22 cellular contexts compared by ENCODE assay signal in the genomic region with DNA sequence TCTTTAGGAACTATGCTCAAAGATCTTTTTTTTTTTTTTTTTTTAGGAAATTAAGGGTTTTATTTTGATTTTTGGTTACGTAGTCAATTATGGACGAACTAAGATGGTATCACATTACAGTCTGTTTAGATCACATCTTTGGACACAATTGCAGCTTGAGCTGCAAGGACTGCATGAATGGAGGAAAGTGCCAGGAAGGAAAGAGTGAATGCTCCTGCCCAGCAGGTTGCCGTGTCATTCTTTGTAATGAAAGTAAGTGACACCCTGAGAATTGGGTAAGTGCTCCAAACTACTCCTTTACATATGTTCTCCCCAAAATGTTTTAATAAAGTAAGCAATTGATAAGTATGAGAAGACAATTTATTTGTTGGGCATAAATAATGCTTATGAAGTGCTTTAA.
DNase-seq lines count a peak whose midpoint lies in the region; ATAC-seq and TF ChIP-seq lines count a peak whose summit lies in the region.
"Had no signal": no experiment of that assay in that cellular context is flagged by ENCODE, and none has a peak within 500 bp of the region (broad histone marks: within the 10 kb centered on the region; RNA-seq: fewer than 3 reads in every experiment).

No MANE protein-coding gene starts in this region.

- no peak for ATAC-seq in HG02763 (IDR thresholded peaks at IDR 0.05; ENCODE audit: unreplicated experiment)
- ATAC-seq: A549, foreskin keratinocyte, HCT116 had no signal

- no TSS peak for BruUV-seq in A673 (replicated peaks; lab: Mats Ljungman, UMichigan)

- H3K4me1 ChIP-seq in A673 (ENCODE audit: insufficient read depth, low read length, poor library complexity, severe bottlenecking) (no peaks in the 10 kb centered on the region), adipocyte (ENCODE audit: control insufficient read depth, insufficient read depth, low read length) (no peaks in the 10 kb centered on the region), iPS-18a (ENCODE audit: control insufficient read depth, low read depth, low read length) (peaks cover 62% of the 10 kb centered on the region)
- H3K4me1 ChIP-seq: A549, foreskin keratinocyte, parathyroid adenoma, transverse colon had no signal

- H3K4me1 Mint-ChIP-seq in CD14-positive monocyte, result no peaks in the 10 kb centered on the region
- H3K4me1 Mint-ChIP-seq: activated CD4-positive, alpha-beta T cell treated with anti-CD3 and anti-CD28 coated beads, Interleukin-2, amount 10 ng/mL, durations not matched to agents 7 days and 5 days had no signal

- peak; percentile 60 for DNase-seq in A673 (ENCODE audit: low spot score)
- DNase-seq in NCI-H1105 treated with DMSO at 0.1 percent for 48 hours (lab: John Stamatoyannopoulos, UW), result peak; percentile 41
- peak; percentile 26 for DNase-seq in adipocyte (ENCODE audit: low read depth)
- no peak for DNase-seq in mucosa of gallbladder (ENCODE audit: low spot score)
- no peak for DNase-seq in CD14-positive monocyte (ENCODE audit: low spot score)
- DNase-seq in activated CD8-positive, alpha-beta memory T cell treated with anti-CD3 and anti-CD28 coated beads, Interleukin-2, amount 50 U/mL, for 48 hours, result no peak
- DNase-seq: activated CD4-positive, alpha-beta T cell treated with anti-CD3 and anti-CD28 coated beads, Interleukin-2, amount 10 ng/mL, durations not matched to agents 7 days and 5 days; activated naive CD4-positive, alpha-beta T cell treated with Interleukin-2 at 50 U/mL for 16 hours; aorta; DND-41; foreskin keratinocyte; NCI-H1092 treated with DMSO at 0.1 percent for 48 hours; Right ventricle myocardium superior; stimulated activated CD4-positive, alpha-beta T cell treated with anti-CD3 and anti-CD28 coated beads, Interleukin-1b, Interleukin-23, amount 100 ng/mL, for 48 hours; transverse colon had no signal

- H3K4me3 ChIP-seq in A673 (ENCODE audit: low read depth, low read length, poor library complexity, severe bottlenecking) (no peak overlapping the region), adipocyte (ENCODE audit: low read length) (no peak overlapping the region), iPS-18a (ENCODE audit: low read length) (no peak overlapping the region)
- H3K4me3 ChIP-seq: A549, transverse colon had no signal

- H3K27ac ChIP-seq in A673 (ENCODE audit: low read depth, low read length, poor library complexity, severe bottlenecking) (no peak overlapping the region), iPS-18a (ENCODE audit: low read length) (peak overlapping the region; percentile 25)
- H3K27ac ChIP-seq: A549, C4-2B, foreskin keratinocyte, parathyroid adenoma, transverse colon had no signal

- CTCF ChIA-PET in A673 (lab: Charles Lee), result interaction anchor here (0.6 kb wide), 1 partner anchor 202 kb away, joined by 10 read pairs; no protein-coding TSS in a partner anchor

- TF ChIP-seq CTCF in A673 (conservative IDR thresholded peaks at IDR 0.05; ENCODE audit: low read depth, low read length), result no peak
- TF ChIP-seq CTCF in CD14-positive monocyte (IDR thresholded peaks at IDR 0.05), result no peak

- no peaks in the 10 kb centered on the region for H3K27me3 Mint-ChIP-seq in CD14-positive monocyte (ENCODE audit: low read depth in 3 of 3)
- H3K27me3 Mint-ChIP-seq: activated CD4-positive, alpha-beta T cell treated with anti-CD3 and anti-CD28 coated beads, Interleukin-2, amount 10 ng/mL, durations not matched to agents 7 days and 5 days; stimulated activated naive CD8-positive, alpha-beta T cell treated with anti-CD3 and anti-CD28 coated beads, Interleukin-15, Interleukin-2, amounts not matched to agents 100 ng/mL and 50 ng/mL, for 24 hours had no signal

- H3K36me3 ChIP-seq in A673 (ENCODE audit: insufficient read depth, low read length, poor library complexity, severe bottlenecking), result no peaks in the 10 kb centered on the region
- no peaks in the 10 kb centered on the region for H3K36me3 ChIP-seq in adipocyte (ENCODE audit: control insufficient read depth, insufficient read depth, low read length, severe bottlenecking)
- H3K36me3 ChIP-seq in iPS-18a (ENCODE audit: control insufficient read depth, low read depth, low read length), result no peaks in the 10 kb centered on the region
- H3K36me3 ChIP-seq: transverse colon had no signal

- no peaks in the 10 kb centered on the region for H3K36me3 Mint-ChIP-seq in CD14-positive monocyte

- H3K27me3 ChIP-seq in A673 (replicated peaks; ENCODE audit: insufficient read depth, low read depth, low read length, poor library complexity) (no peaks in the 10 kb centered on the region), adipocyte (replicated peaks; ENCODE audit: control insufficient read depth, insufficient read depth, low read length) (no peaks in the 10 kb centered on the region), iPS-18a (ENCODE audit: control insufficient read depth, insufficient read depth, low read length) (no peaks in the 10 kb centered on the region)
- H3K27me3 ChIP-seq: foreskin keratinocyte, transverse colon had no signal

- H3K9ac ChIP-seq in adipocyte (ENCODE audit: low read length), result no peak overlapping the region
- no peak overlapping the region for H3K9ac ChIP-seq in iPS-18a (ENCODE audit: low read length)
- H3K9ac ChIP-seq: parathyroid adenoma had no signal

- POLR2A ChIA-PET in A673 (lab: Charles Lee; ENCODE audit: low non-redundant PET), result no interaction called here

- intact Hi-C loops in A673 (cut with micrococcal nuclease; ENCODE audit: unreplicated experiment) (no loop called here), CD14-positive monocyte (cut with micrococcal nuclease) (no loop called here)

- H3K9me3 Mint-ChIP-seq in CD14-positive monocyte, result peaks cover 0 to 3% (median 1%) of the 10 kb centered on the region in 7 donors
- H3K9me3 Mint-ChIP-seq: activated CD4-positive, alpha-beta T cell treated with anti-CD3 and anti-CD28 coated beads, Interleukin-2, amount 10 ng/mL, durations not matched to agents 7 days and 5 days; stimulated activated naive CD8-positive, alpha-beta T cell treated with anti-CD3 and anti-CD28 coated beads, Interleukin-15, Interleukin-2, amounts not matched to agents 100 ng/mL and 50 ng/mL, for 24 hours had no signal

- no peak overlapping the region for H3K4me3 Mint-ChIP-seq in CD14-positive monocyte
- H3K4me3 Mint-ChIP-seq: activated CD4-positive, alpha-beta T cell treated with anti-CD3 and anti-CD28 coated beads, Interleukin-2, amount 10 ng/mL, durations not matched to agents 7 days and 5 days; stimulated activated naive CD8-positive, alpha-beta T cell treated with anti-CD3 and anti-CD28 coated beads, Interleukin-15, Interleukin-2, amounts not matched to agents 100 ng/mL and 50 ng/mL, for 24 hours had no signal

- no peaks in the 10 kb centered on the region for H3K9me3 ChIP-seq in A673 (ENCODE audit: low read depth, low read length, poor library complexity, severe bottlenecking)
- no peaks in the 10 kb centered on the region for H3K9me3 ChIP-seq in adipocyte (ENCODE audit: control insufficient read depth, low read length)
- no peaks in the 10 kb centered on the region for H3K9me3 ChIP-seq in iPS-18a (ENCODE audit: control insufficient read depth, low read depth, low read length)
- H3K9me3 ChIP-seq: A549, transverse colon had no signal

- no peak overlapping the region for H3K27ac Mint-ChIP-seq in CD14-positive monocyte
- H3K27ac Mint-ChIP-seq: activated CD4-positive, alpha-beta T cell treated with anti-CD3 and anti-CD28 coated beads, Interleukin-2, amount 10 ng/mL, durations not matched to agents 7 days and 5 days; stimulated activated naive CD8-positive, alpha-beta T cell treated with anti-CD3 and anti-CD28 coated beads, Interleukin-15, Interleukin-2, amounts not matched to agents 100 ng/mL and 50 ng/mL, for 24 hours had no signal

Comparison
In these comparisons a context has a peak if more than half of its experiments do, and no peak if none do; other contexts are left out.
1. DNase-seq: peak in A673 (single experiment), NCI-H1105 treated with DMSO at 0.1 percent for 48 hours (single experiment) and adipocyte (single experiment); none in mucosa of gallbladder (single experiment), CD14-positive monocyte (single experiment) and activated CD8-positive, alpha-beta memory T cell treated with anti-CD3 and anti-CD28 coated beads, Interleukin-2, amount 50 U/mL, for 48 hours (single experiment).